In the genomic region with DNA sequence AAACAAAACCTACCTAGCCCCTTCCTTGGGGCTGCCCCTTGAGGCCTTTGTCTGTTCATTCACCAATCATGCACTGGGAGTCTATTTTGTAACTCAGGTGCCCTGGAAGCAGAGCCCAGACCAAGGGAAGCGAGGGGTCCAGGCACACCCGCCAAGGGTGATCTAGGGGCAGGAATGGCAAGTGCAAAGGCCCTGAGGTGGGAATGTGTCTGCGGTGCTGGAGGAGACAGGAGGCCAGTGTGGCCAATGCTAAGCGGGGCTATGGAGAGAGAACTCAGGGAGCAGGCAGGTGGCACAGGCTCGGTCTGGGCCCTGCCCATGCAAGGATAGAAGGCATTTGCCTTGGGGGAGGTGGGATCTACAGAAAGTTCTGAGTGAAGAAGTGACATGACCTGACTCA, we compare ENCODE assay signal across 20 cellular contexts. TPM values are rescaled to one million over a fixed set of nuclear protein-coding genes. Genes with fewer than 3 reads are reported as not detected.
A peak's percentile ranks its signal among the peaks of the same experiment; 100 is the strongest.
DNase-seq lines count a peak whose midpoint lies in the region; ATAC-seq and TF ChIP-seq lines count a peak whose summit lies in the region.
"Had no signal": no experiment of that assay in that cellular context is flagged by ENCODE, and none has a peak within 500 bp of the region (broad histone marks: within the 10 kb centered on the region; RNA-seq: fewer than 3 reads in every experiment).

No MANE protein-coding gene starts in this region.

- ATAC-seq in CD4-positive, alpha-beta T cell (ENCODE audit: poor library complexity), result no peak
- ATAC-seq in activated naive CD8-positive, alpha-beta T cell treated with anti-CD3 and anti-CD28 coated beads, Interleukin-2, amount 50 U/mL, for 24 hours, result no peak
- no peak for ATAC-seq in naive thymus-derived CD8-positive, alpha-beta T cell
- ATAC-seq: mucosa of descending colon, pancreas had no signal

- peaks cover 24% of the 10 kb centered on the region for H3K4me1 Mint-ChIP-seq in T-helper 1 cell treated with Interleukin-12 subunit alpha and Interleukin-12 subunit beta and Interleukin-4 antibody, amounts not matched to agents 30 μg/mL and 1 μg/mL, for 36 hours (ENCODE audit: low read depth)
- H3K4me1 Mint-ChIP-seq in CD4-positive, alpha-beta T cell (ENCODE audit: low read depth), result peaks cover 51% of the 10 kb centered on the region
- peaks cover 62% of the 10 kb centered on the region for H3K4me1 Mint-ChIP-seq in activated naive CD8-positive, alpha-beta T cell treated with anti-CD3 and anti-CD28 coated beads, Interleukin-2, amount 50 U/mL, for 24 hours
- H3K4me1 Mint-ChIP-seq in naive thymus-derived CD8-positive, alpha-beta T cell, result peaks cover 22 to 74% (median 64%) of the 10 kb centered on the region in 4 donors

- no peak overlapping the region for H3K4me3 ChIP-seq in foreskin fibroblast (ENCODE audit: low read depth in 1 of 2, low read length in 2 of 2)
- H3K4me3 ChIP-seq: BLaER1, mucosa of descending colon, pancreas, SJCRH30, smooth muscle cell, transverse colon had no signal

- no peaks in the 10 kb centered on the region for H3K9me3 Mint-ChIP-seq in T-helper 1 cell treated with Interleukin-12 subunit alpha and Interleukin-12 subunit beta and Interleukin-4 antibody, amounts not matched to agents 30 μg/mL and 1 μg/mL, for 36 hours
- H3K9me3 Mint-ChIP-seq in CD4-positive, alpha-beta T cell, result no peaks in the 10 kb centered on the region
- peaks cover 4% of the 10 kb centered on the region for H3K9me3 Mint-ChIP-seq in activated naive CD8-positive, alpha-beta T cell treated with anti-CD3 and anti-CD28 coated beads, Interleukin-2, amount 50 U/mL, for 24 hours
- peaks cover 0 to 1% (median 0%) of the 10 kb centered on the region in 9 donors for H3K9me3 Mint-ChIP-seq in naive thymus-derived CD8-positive, alpha-beta T cell
- H3K9me3 Mint-ChIP-seq: activated naive CD4-positive, alpha-beta T cell treated with anti-CD3 and anti-CD28 coated beads for 36 hours had no signal

- intact Hi-C loops in CD4-positive, alpha-beta T cell (cut with DNase I, micrococcal nuclease), result no loop called here

- peaks cover 2% of the 10 kb centered on the region for H3K36me3 Mint-ChIP-seq in T-helper 1 cell treated with Interleukin-12 subunit alpha and Interleukin-12 subunit beta and Interleukin-4 antibody, amounts not matched to agents 30 μg/mL and 1 μg/mL, for 36 hours (ENCODE audit: low read depth)
- H3K36me3 Mint-ChIP-seq in CD4-positive, alpha-beta T cell (ENCODE audit: low read depth), result no peaks in the 10 kb centered on the region
- H3K36me3 Mint-ChIP-seq in activated naive CD8-positive, alpha-beta T cell treated with anti-CD3 and anti-CD28 coated beads, Interleukin-2, amount 50 U/mL, for 24 hours (ENCODE audit: low read depth), result peaks cover 4% of the 10 kb centered on the region
- no peaks in the 10 kb centered on the region for H3K36me3 Mint-ChIP-seq in naive thymus-derived CD8-positive, alpha-beta T cell

- TF ChIP-seq CTCF in CD4-positive, alpha-beta T cell (IDR thresholded peaks at IDR 0.05), result no peak
- no peak for TF ChIP-seq CTCF in foreskin fibroblast (IDR thresholded peaks at IDR 0.05; ENCODE audit: low read depth, low read length)

- peak overlapping the region; percentile 69 for H3K27ac Mint-ChIP-seq in T-helper 1 cell treated with Interleukin-12 subunit alpha and Interleukin-12 subunit beta and Interleukin-4 antibody, amounts not matched to agents 30 μg/mL and 1 μg/mL, for 36 hours
- peak overlapping the region; percentile 93 for H3K27ac Mint-ChIP-seq in CD4-positive, alpha-beta T cell
- H3K27ac Mint-ChIP-seq in activated naive CD8-positive, alpha-beta T cell treated with anti-CD3 and anti-CD28 coated beads, Interleukin-2, amount 50 U/mL, for 24 hours, result peak overlapping the region; percentile 59
- peak overlapping the region; percentile 3 to 92 (median 70) for H3K27ac Mint-ChIP-seq in naive thymus-derived CD8-positive, alpha-beta T cell
- H3K27ac Mint-ChIP-seq: activated naive CD4-positive, alpha-beta T cell treated with anti-CD3 and anti-CD28 coated beads for 36 hours had no signal

- DNase-seq in T-helper 1 cell, result no peak
- DNase-seq in CD4-positive, alpha-beta T cell, result no peak
- no peak for DNase-seq in activated naive CD8-positive, alpha-beta T cell treated with anti-CD3 and anti-CD28 coated beads, Interleukin-2, amount 50 U/mL, for 24 hours
- DNase-seq in naive thymus-derived CD8-positive, alpha-beta T cell, result peak in 1 of 10 donors; percentile 21
- no peak for DNase-seq in DMS53 (lab: John Stamatoyannopoulos, UW)
- DNase-seq in foreskin fibroblast, result no peak
- no peak for DNase-seq in NCI-H774 (lab: John Stamatoyannopoulos, UW)
- DNase-seq: activated naive CD4-positive, alpha-beta T cell treated with anti-CD3 and anti-CD28 coated beads for 36 hours; kidney glomerular epithelial cell; MV-4-11; NCI-H2029; NCI-H510A treated with DMSO at 0.1 percent for 48 hours; transverse colon had no signal

- CTCF ChIA-PET in CD4-positive, alpha-beta T cell (lab: Charles Lee), result no interaction called here

- no peak overlapping the region for H3K27ac ChIP-seq in CD4-positive, alpha-beta T cell (ENCODE audit: low read depth, low read length)
- H3K27ac ChIP-seq: 22Rv1, pancreas, SJCRH30 had no signal

- H3K27me3 Mint-ChIP-seq in T-helper 1 cell treated with Interleukin-12 subunit alpha and Interleukin-12 subunit beta and Interleukin-4 antibody, amounts not matched to agents 30 μg/mL and 1 μg/mL, for 36 hours (ENCODE audit: low read depth), result no peaks in the 10 kb centered on the region
- H3K27me3 Mint-ChIP-seq in CD4-positive, alpha-beta T cell, result no peaks in the 10 kb centered on the region
- H3K27me3 Mint-ChIP-seq in activated naive CD8-positive, alpha-beta T cell treated with anti-CD3 and anti-CD28 coated beads, Interleukin-2, amount 50 U/mL, for 24 hours, result no peaks in the 10 kb centered on the region
- H3K27me3 Mint-ChIP-seq in naive thymus-derived CD8-positive, alpha-beta T cell, result no peaks in the 10 kb centered on the region

- no peak overlapping the region for H3K4me3 Mint-ChIP-seq in T-helper 1 cell treated with Interleukin-12 subunit alpha and Interleukin-12 subunit beta and Interleukin-4 antibody, amounts not matched to agents 30 μg/mL and 1 μg/mL, for 36 hours
- no peak overlapping the region for H3K4me3 Mint-ChIP-seq in CD4-positive, alpha-beta T cell
- no peak overlapping the region for H3K4me3 Mint-ChIP-seq in activated naive CD8-positive, alpha-beta T cell treated with anti-CD3 and anti-CD28 coated beads, Interleukin-2, amount 50 U/mL, for 24 hours
- peak overlapping the region in 5 of 10 donors; percentile 3 to 51 (median 46) for H3K4me3 Mint-ChIP-seq in naive thymus-derived CD8-positive, alpha-beta T cell
- H3K4me3 Mint-ChIP-seq: activated naive CD4-positive, alpha-beta T cell treated with anti-CD3 and anti-CD28 coated beads for 36 hours had no signal

- H3K9me3 ChIP-seq in CD4-positive, alpha-beta T cell (ENCODE audit: control insufficient read depth, low read length), result no peaks in the 10 kb centered on the region
- H3K9me3 ChIP-seq: mucosa of descending colon, pancreas, transverse colon had no signal

- POLR2A ChIA-PET in CD4-positive, alpha-beta T cell (lab: Charles Lee), result no interaction called here
- POLR2A ChIA-PET in naive thymus-derived CD8-positive, alpha-beta T cell (lab: Charles Lee), result interaction anchor here (5.0 kb wide), 1 partner anchor 23 kb away, joined by 28 read pairs; no protein-coding TSS in a partner anchor

- no peaks in the 10 kb centered on the region for H3K27me3 ChIP-seq in CD4-positive, alpha-beta T cell (ENCODE audit: control insufficient read depth, insufficient read depth, low read length)
- H3K27me3 ChIP-seq: pancreas, SJCRH30, transverse colon had no signal

RNA-seq across cellular contexts. Expression of a gene that starts 3.5 kb away (rescaled TPM):
- total RNA-seq in CD4-positive, alpha-beta T cell, result 10 to 100 TPM; 30.1 to 30.5 TPM
- 10 to 100 TPM; 27.8 to 28.3 TPM for total RNA-seq in naive thymus-derived CD8-positive, alpha-beta T cell
- 10 to 100 TPM in 1 of 3 donors, 1 to 10 TPM in 2; 4.8 to 10.8 (median 5.4) TPM for polyA plus RNA-seq in naive thymus-derived CD8-positive, alpha-beta T cell

RNA-seq across cellular contexts. Expression of a gene that starts 33.2 kb away (rescaled TPM):
- total RNA-seq in CD4-positive, alpha-beta T cell, result 10 to 100 TPM; 43.8 to 49.1 TPM
- 10 to 100 TPM; 48.1 to 48.4 TPM for total RNA-seq in naive thymus-derived CD8-positive, alpha-beta T cell
- 10 to 100 TPM; 34.2 to 52.5 (median 43.5) TPM for polyA plus RNA-seq in naive thymus-derived CD8-positive, alpha-beta T cell

RNA-seq across cellular contexts. Expression of a gene that starts 54.3 kb away (rescaled TPM):
- 100 to 1,000 TPM; 153 TPM for total RNA-seq in CD4-positive, alpha-beta T cell
- 100 to 1,000 TPM; 302 to 309 TPM for total RNA-seq in naive thymus-derived CD8-positive, alpha-beta T cell
- 100 to 1,000 TPM; 129 to 151 (median 150) TPM for polyA plus RNA-seq in naive thymus-derived CD8-positive, alpha-beta T cell
